ENCODE assay signal across 19 cellular contexts in the genomic region with DNA sequence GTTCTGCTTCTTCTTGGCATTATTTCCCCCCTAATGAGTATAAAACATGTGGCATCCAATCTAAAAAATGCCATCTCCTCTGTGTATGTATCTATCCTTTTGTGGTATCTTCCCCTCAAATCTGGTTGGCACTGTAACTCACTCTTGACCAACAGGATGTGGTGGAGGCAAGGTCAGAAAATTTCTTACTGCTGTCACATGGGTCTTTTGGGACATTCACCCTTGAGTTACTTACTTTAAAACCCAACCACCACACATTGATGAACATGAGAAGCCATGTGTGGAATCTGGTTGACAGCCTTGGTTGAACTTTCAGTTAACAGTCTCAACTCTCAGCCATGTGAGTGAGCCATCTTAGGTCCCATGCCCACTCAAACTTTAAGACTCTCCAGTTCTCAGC.
"Had no signal": no experiment of that assay in that cellular context is flagged by ENCODE, and none has a peak within 500 bp of the region (broad histone marks: within the 10 kb centered on the region; RNA-seq: fewer than 3 reads in every experiment).

No MANE protein-coding gene starts in this region.

- H3K27ac ChIP-seq: body of pancreas, colonic mucosa, epithelial cell of prostate, lower lobe of right lung, sigmoid colon, thoracic aorta, upper lobe of right lung had no signal

- ATAC-seq: activated CD8-positive, alpha-beta T cell treated with anti-CD3 and anti-CD28 coated beads, Interleukin-2, amount 10 ng/mL, durations not matched to agents 7 days and 5 days; body of pancreas; lower lobe of right lung; stimulated activated naive B cell treated with anti-CD40 and anti-IgM and Interleukin-4, amounts not matched to agents 10 μg/mL and 1 μg/mL and 100 μg/mL, for 72 hours; upper lobe of right lung had no signal

- DNase-seq: activated CD4-positive, alpha-beta T cell treated with anti-CD3 and anti-CD28 coated beads, Interleukin-2, amount 10 ng/mL, durations not matched to agents 24 days and 14 days; activated CD4-positive, CD25-positive, alpha-beta regulatory T cell; activated CD8-positive, alpha-beta T cell treated with anti-CD3 and anti-CD28 coated beads, Interleukin-2, amount 10 ng/mL, durations not matched to agents 7 days and 5 days; activated naive CD4-positive, alpha-beta T cell treated with Interleukin-2 at 50 U/mL for 16 hours; activated T-cell treated with anti-CD3 and anti-CD28 coated beads, Interleukin-2, amount 50 U/mL, for 24 hours; body of pancreas; colonic mucosa; endodermal cell; foreskin melanocyte; glutamatergic neuron; hippocampal formation; lower lobe of right lung; nephron progenitor cell; nucleus accumbens; sigmoid colon; stimulated activated naive B cell treated with anti-CD40 and anti-IgM and Interleukin-4, amounts not matched to agents 10 μg/mL and 1 μg/mL and 100 μg/mL, for 72 hours; upper lobe of right lung had no signal

- H3K4me3 ChIP-seq: body of pancreas, colonic mucosa, lower lobe of right lung, sigmoid colon, thoracic aorta, upper lobe of right lung had no signal
